In the genomic region with DNA sequence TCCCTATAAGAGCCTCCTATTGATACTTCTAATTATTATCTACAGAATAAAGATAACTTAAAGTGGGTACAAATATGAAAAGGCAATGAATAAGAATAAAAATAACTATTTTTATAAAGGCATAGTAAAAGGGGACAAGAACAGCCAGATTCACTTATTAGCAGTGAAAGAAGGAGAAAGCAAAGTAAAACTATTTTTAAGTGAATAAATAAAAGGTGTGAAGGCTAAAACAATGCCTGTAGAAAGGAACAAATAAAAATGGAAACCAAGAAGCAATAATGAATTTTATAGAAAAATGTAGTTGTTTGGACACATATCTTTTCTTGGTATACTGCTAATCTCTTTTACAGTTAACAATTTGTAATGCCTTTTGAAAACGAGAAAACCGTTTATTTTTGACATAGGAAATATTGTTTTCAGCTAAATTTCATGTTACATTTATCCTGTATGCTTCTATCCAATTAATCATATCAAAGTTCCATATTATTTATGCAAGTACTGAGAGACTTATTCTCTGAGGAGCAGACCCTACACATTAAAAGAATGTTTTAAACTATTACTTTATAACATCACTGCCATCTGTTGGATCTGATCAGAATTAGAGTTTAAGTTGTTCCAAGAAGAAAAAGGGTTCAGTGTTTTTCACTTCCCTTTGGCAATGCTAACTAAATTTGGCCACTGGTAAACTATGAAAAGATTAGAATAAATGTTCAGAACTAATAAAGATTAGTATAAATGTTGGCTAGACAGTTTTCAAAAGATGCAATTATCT, we compare ENCODE assay signal across 1 cellular context.
TF ChIP-seq lines count a peak whose summit lies in the region.

No MANE protein-coding gene starts in this region.

TF ChIP-seq in H1, 55 proteins besides CTCF, POLR2A, EP300 and RAD21:
- TF ChIP-seq YY1 (IDR thresholded peaks at IDR 0.05; ENCODE audit: low read depth, low read length) (no peak), RXRA (IDR thresholded peaks at IDR 0.05; ENCODE audit: insufficient read depth, low read depth, low read length) (no peak), EZH2 (IDR thresholded peaks at IDR 0.05; ENCODE audit: low read depth, low read length, severe bottlenecking) (no peak), NANOG (IDR thresholded peaks at IDR 0.05; ENCODE audit: insufficient read depth, low read depth, low read length, poor library complexity, severe bottlenecking) (no peak), SP1 (IDR thresholded peaks at IDR 0.05; ENCODE audit: low read depth, low read length) (no peak), FOSL1 (IDR thresholded peaks at IDR 0.05; ENCODE audit: insufficient read depth, low read depth, low read length) (no peak), EGR1 (IDR thresholded peaks at IDR 0.05; ENCODE audit: borderline replicate concordance, low read depth, low read length) (no peak), CHD2 (IDR thresholded peaks at IDR 0.05; ENCODE audit: low read length) (no peak)
- TF ChIP-seq, protein P1, sequence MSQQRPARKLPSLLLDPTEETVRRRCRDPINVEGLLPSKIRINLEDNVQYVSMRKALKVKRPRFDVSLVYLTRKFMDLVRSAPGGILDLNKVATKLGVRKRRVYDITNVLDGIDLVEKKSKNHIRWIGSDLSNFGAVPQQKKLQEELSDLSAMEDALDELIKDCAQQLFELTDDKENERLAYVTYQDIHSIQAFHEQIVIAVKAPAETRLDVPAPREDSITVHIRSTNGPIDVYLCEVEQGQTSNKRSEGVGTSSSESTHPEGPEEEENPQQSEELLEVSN (IDR thresholded peaks at IDR 0.05), result no peak
